In genomic region chr10:3950676-3951275, GRCh38 we compare ENCODE assay signal across 22 cellular contexts.
DNase-seq lines count a peak whose midpoint lies in the region; ATAC-seq, FAIRE-seq and TF ChIP-seq lines count a peak whose summit lies in the region.
"Had no signal": no experiment of that assay in that cellular context is flagged by ENCODE, and none has a peak within 500 bp of the region (broad histone marks: within the 10 kb centered on the region; RNA-seq: fewer than 3 reads in every experiment).

No MANE protein-coding gene starts in this region.

- H3K27ac Mint-ChIP-seq in activated T-cell treated with anti-CD3 and anti-CD28 coated beads, Interleukin-2, amount 50 U/mL, for 24 hours, result peak overlapping the region; percentile 50
- peak overlapping the region; percentile 48 to 88 for H3K27ac Mint-ChIP-seq in T-cell
- H3K27ac Mint-ChIP-seq in activated naive CD8-positive, alpha-beta T cell treated with anti-CD3 and anti-CD28 coated beads, Interleukin-2, amount 50 U/mL, for 24 hours, result peak overlapping the region; percentile 73
- peak overlapping the region; percentile 85 to 87 for H3K27ac Mint-ChIP-seq in natural killer cell treated with Interleukin-12 subunit alpha and Interleukin-12 subunit beta and Interleukin-15 and Interleukin-18, amount 100 ng/mL, for 72 hours
- H3K27ac Mint-ChIP-seq: neural progenitor cell; T-helper 1 cell treated with Interleukin-12 subunit alpha and Interleukin-12 subunit beta and Interleukin-4 antibody, amounts not matched to agents 30 μg/mL and 1 μg/mL, for 36 hours had no signal

- no peaks in the 10 kb centered on the region for H3K36me3 ChIP-seq in pancreas
- H3K36me3 ChIP-seq: BLaER1 treated with 17β-estradiol and CSF1 and Interleukin-3, amounts not matched to agents 10 nM and 100 nM; neural progenitor cell; thyroid gland had no signal

- H3K4me3 ChIP-seq in pancreas, result no peak overlapping the region
- H3K4me3 ChIP-seq: A549; BLaER1 treated with 17β-estradiol and CSF1 and Interleukin-3, amounts not matched to agents 10 nM and 100 nM; hepatocyte; neural progenitor cell; thyroid gland had no signal

- H3K9me3 Mint-ChIP-seq in activated T-cell treated with anti-CD3 and anti-CD28 coated beads, Interleukin-2, amount 50 U/mL, for 24 hours, result no peaks in the 10 kb centered on the region
- peaks cover 0 to 6% (median 0%) of the 10 kb centered on the region in 3 donors for H3K9me3 Mint-ChIP-seq in T-cell
- H3K9me3 Mint-ChIP-seq in activated naive CD8-positive, alpha-beta T cell treated with anti-CD3 and anti-CD28 coated beads, Interleukin-2, amount 50 U/mL, for 24 hours, result peaks cover 3% of the 10 kb centered on the region
- H3K9me3 Mint-ChIP-seq in natural killer cell treated with Interleukin-12 subunit alpha and Interleukin-12 subunit beta and Interleukin-15 and Interleukin-18, amount 100 ng/mL, for 72 hours, result no peaks in the 10 kb centered on the region
- H3K9me3 Mint-ChIP-seq: T-helper 1 cell treated with Interleukin-12 subunit alpha and Interleukin-12 subunit beta and Interleukin-4 antibody, amounts not matched to agents 30 μg/mL and 1 μg/mL, for 36 hours had no signal

- ATAC-seq in T-cell (replicated peaks in 1 of 4), result peak; percentile 53 to 67 (median 64)
- no peak for ATAC-seq in activated naive CD8-positive, alpha-beta T cell treated with anti-CD3 and anti-CD28 coated beads, Interleukin-2, amount 50 U/mL, for 24 hours
- peak in 1 of 2 donors; percentile 53 for ATAC-seq in natural killer cell treated with Interleukin-12 subunit alpha and Interleukin-12 subunit beta and Interleukin-15 and Interleukin-18, amount 100 ng/mL, for 72 hours
- no peak for ATAC-seq in pancreas
- ATAC-seq: A549 had no signal

- no peaks in the 10 kb centered on the region for H3K27me3 ChIP-seq in pancreas
- H3K27me3 ChIP-seq: BLaER1 treated with 17β-estradiol and CSF1 and Interleukin-3, amounts not matched to agents 10 nM and 100 nM; hepatocyte; neural progenitor cell; thyroid gland had no signal

- no peaks in the 10 kb centered on the region for H3K4me1 ChIP-seq in pancreas
- H3K4me1 ChIP-seq: A549, thyroid gland had no signal

- DNase-seq in activated T-cell treated with anti-CD3 and anti-CD28 coated beads, Interleukin-2, amount 50 U/mL, for 24 hours, result no peak
- DNase-seq in activated T-cell treated with anti-CD3 and anti-CD28 coated beads for 4 hours, result no peak
- DNase-seq in T-cell, result peak in 28 of 34 experiments; percentile 17 to 68 (median 37)
- peak; percentile 46 for DNase-seq in activated naive CD8-positive, alpha-beta T cell treated with anti-CD3 and anti-CD28 coated beads, Interleukin-2, amount 50 U/mL, for 24 hours
- no peak for DNase-seq in natural killer cell treated with Interleukin-12 subunit alpha and Interleukin-12 subunit beta and Interleukin-15 and Interleukin-18, amount 100 ng/mL, for 72 hours (ENCODE audit: low spot score)
- DNase-seq in pancreas, result no peak
- DNase-seq in midbrain (lab: John Stamatoyannopoulos, UW), result no peak
- DNase-seq in pons (ENCODE audit: low spot score), result no peak
- DNase-seq: Kasumi-1; mesendoderm; NCI-H1092 treated with DMSO at 0.1 percent for 48 hours; NCI-H510A treated with DMSO at 0.1 percent for 48 hours; SHP77; stimulated activated CD4-positive, alpha-beta T cell treated with anti-CD3 and anti-CD28 coated beads, Interleukin-12 subunit alpha, Interleukin-12 subunit beta, amount 100 ng/mL, for 4 hours; thyroid gland had no signal

- POLR2A ChIA-PET in T-cell (lab: Charles Lee), result interaction anchor here (0.6 to 1.9 kb wide), 4 partner anchors 10 to 169 kb away, joined by 4 to 11 read pairs (median 5); partner anchors contain the start of gene KLF6 (in 1 of the 2)

- FAIRE-seq in pancreas (lab: Jason Lieb, UNC), result no peak
- FAIRE-seq: A549, astrocyte, GM12891 had no signal

- H3K4me3 Mint-ChIP-seq in activated T-cell treated with anti-CD3 and anti-CD28 coated beads, Interleukin-2, amount 50 U/mL, for 24 hours, result no peak overlapping the region
- no peak overlapping the region for H3K4me3 Mint-ChIP-seq in T-cell
- no peak overlapping the region for H3K4me3 Mint-ChIP-seq in activated naive CD8-positive, alpha-beta T cell treated with anti-CD3 and anti-CD28 coated beads, Interleukin-2, amount 50 U/mL, for 24 hours
- H3K4me3 Mint-ChIP-seq in natural killer cell treated with Interleukin-12 subunit alpha and Interleukin-12 subunit beta and Interleukin-15 and Interleukin-18, amount 100 ng/mL, for 72 hours, result peak overlapping the region; percentile 6
- H3K4me3 Mint-ChIP-seq: neural progenitor cell; T-helper 1 cell treated with Interleukin-12 subunit alpha and Interleukin-12 subunit beta and Interleukin-4 antibody, amounts not matched to agents 30 μg/mL and 1 μg/mL, for 36 hours had no signal

- H3K4me1 Mint-ChIP-seq in activated T-cell treated with anti-CD3 and anti-CD28 coated beads, Interleukin-2, amount 50 U/mL, for 24 hours (ENCODE audit: low read depth), result peaks cover 52% of the 10 kb centered on the region
- peaks cover 33 to 65% (median 50%) of the 10 kb centered on the region in 3 donors for H3K4me1 Mint-ChIP-seq in T-cell
- peaks cover 54% of the 10 kb centered on the region for H3K4me1 Mint-ChIP-seq in activated naive CD8-positive, alpha-beta T cell treated with anti-CD3 and anti-CD28 coated beads, Interleukin-2, amount 50 U/mL, for 24 hours
- peaks cover 45 to 60% of the 10 kb centered on the region in 2 donors for H3K4me1 Mint-ChIP-seq in natural killer cell treated with Interleukin-12 subunit alpha and Interleukin-12 subunit beta and Interleukin-15 and Interleukin-18, amount 100 ng/mL, for 72 hours (ENCODE audit: low read depth in 2 of 2)

- intact Hi-C loops in pancreas (cut with DNase I), result no loop called here

- no peaks in the 10 kb centered on the region for H3K9me3 ChIP-seq in pancreas
- H3K9me3 ChIP-seq: A549; BLaER1 treated with 17β-estradiol and CSF1 and Interleukin-3, amounts not matched to agents 10 nM and 100 nM; thyroid gland had no signal

- H3K27ac ChIP-seq in pancreas, result no peak overlapping the region
- H3K27ac ChIP-seq: A549; BLaER1 treated with 17β-estradiol and CSF1 and Interleukin-3, amounts not matched to agents 10 nM and 100 nM; hepatocyte; neural progenitor cell; thyroid gland had no signal

- TF ChIP-seq CTCF in pancreas (IDR thresholded peaks at IDR 0.05), result no peak

- no peaks in the 10 kb centered on the region for H3K27me3 Mint-ChIP-seq in activated T-cell treated with anti-CD3 and anti-CD28 coated beads, Interleukin-2, amount 50 U/mL, for 24 hours
- H3K27me3 Mint-ChIP-seq in T-cell, result no peaks in the 10 kb centered on the region
- H3K27me3 Mint-ChIP-seq in activated naive CD8-positive, alpha-beta T cell treated with anti-CD3 and anti-CD28 coated beads, Interleukin-2, amount 50 U/mL, for 24 hours, result no peaks in the 10 kb centered on the region
- no peaks in the 10 kb centered on the region for H3K27me3 Mint-ChIP-seq in natural killer cell treated with Interleukin-12 subunit alpha and Interleukin-12 subunit beta and Interleukin-15 and Interleukin-18, amount 100 ng/mL, for 72 hours

- no peaks in the 10 kb centered on the region for H3K36me3 Mint-ChIP-seq in activated T-cell treated with anti-CD3 and anti-CD28 coated beads, Interleukin-2, amount 50 U/mL, for 24 hours (ENCODE audit: low read depth)
- no peaks in the 10 kb centered on the region for H3K36me3 Mint-ChIP-seq in T-cell
- no peaks in the 10 kb centered on the region for H3K36me3 Mint-ChIP-seq in activated naive CD8-positive, alpha-beta T cell treated with anti-CD3 and anti-CD28 coated beads, Interleukin-2, amount 50 U/mL, for 24 hours (ENCODE audit: low read depth)
- no peaks in the 10 kb centered on the region for H3K36me3 Mint-ChIP-seq in natural killer cell treated with Interleukin-12 subunit alpha and Interleukin-12 subunit beta and Interleukin-15 and Interleukin-18, amount 100 ng/mL, for 72 hours
- H3K36me3 Mint-ChIP-seq: neural progenitor cell had no signal

- CTCF ChIA-PET in T-cell (lab: Charles Lee), result no interaction called here

- 83 to 89% methylated on average over 12 of the region's 12 CpGs for WGBS in pancreas, 2 donors

Comparison
In these comparisons a context has a peak if more than half of its experiments do, and no peak if none do; other contexts are left out.
1. DNase-seq: peak in T-cell (28 of 34) and activated naive CD8-positive, alpha-beta T cell treated with anti-CD3 and anti-CD28 coated beads, Interleukin-2, amount 50 U/mL, for 24 hours (single experiment); none in activated T-cell treated with anti-CD3 and anti-CD28 coated beads, Interleukin-2, amount 50 U/mL, for 24 hours (single experiment), activated T-cell treated with anti-CD3 and anti-CD28 coated beads for 4 hours (single experiment), natural killer cell treated with Interleukin-12 subunit alpha and Interleukin-12 subunit beta and Interleukin-15 and Interleukin-18, amount 100 ng/mL, for 72 hours (single experiment), pancreas (0 of 6), midbrain (single experiment) and pons (single experiment).
2. ATAC-seq: peak in T-cell (4 of 4); none in activated naive CD8-positive, alpha-beta T cell treated with anti-CD3 and anti-CD28 coated beads, Interleukin-2, amount 50 U/mL, for 24 hours (single experiment) and pancreas (0 of 4).
3. Peak in every context shown above with its lines, with median percentiles within 50 percentile points of each other: H3K27ac Mint-ChIP-seq.